In genomic region chr16:79146-80054, GRCh38 we compare ENCODE assay signal across 8 cellular contexts. TPM values are rescaled to one million over a fixed set of nuclear protein-coding genes. Genes with fewer than 3 reads are reported as not detected.
DNase-seq lines count a peak whose midpoint lies in the region; ATAC-seq and TF ChIP-seq lines count a peak whose summit lies in the region.

No MANE protein-coding gene starts in this region.

- H3K36me3 ChIP-seq in liver (ENCODE audit: control insufficient read depth in 4 of 4, insufficient read depth in 3 of 4, low read depth in 1 of 4, low read length in 3 of 4) (peaks cover 0 to 17% (median under 1%) of the 10 kb centered on the region in 4 donors), tibial nerve (peaks cover 0 to 38% (median 0%) of the 10 kb centered on the region in 3 donors)

- peaks cover 5% of the 10 kb centered on the region for H3K27me3 Mint-ChIP-seq in activated T-cell treated with anti-CD3 and anti-CD28 coated beads, Interleukin-2, amount 50 U/mL, for 4 hours (ENCODE audit: low read depth)
- H3K27me3 Mint-ChIP-seq in activated naive CD8-positive, alpha-beta T cell, result peaks cover 2% of the 10 kb centered on the region

- no peak for TF ChIP-seq RAD21 in liver (IDR thresholded peaks at IDR 0.05)

- H3K27ac ChIP-seq in liver (ENCODE audit: low read depth in 1 of 2, low read length in 2 of 2) (peak overlapping the region in 1 of 2 donors; percentile 75), tibial nerve (peak overlapping the region; percentile 91 to 99 (median 92))

- peak overlapping the region; percentile 86 for H3K4me3 Mint-ChIP-seq in activated T-cell treated with anti-CD3 and anti-CD28 coated beads, Interleukin-2, amount 50 U/mL, for 4 hours
- H3K4me3 Mint-ChIP-seq in activated naive CD8-positive, alpha-beta T cell, result peak overlapping the region; percentile 90

- no peaks in the 10 kb centered on the region for H3K9me3 Mint-ChIP-seq in activated T-cell treated with anti-CD3 and anti-CD28 coated beads, Interleukin-2, amount 50 U/mL, for 4 hours
- no peaks in the 10 kb centered on the region for H3K9me3 Mint-ChIP-seq in activated naive CD8-positive, alpha-beta T cell (ENCODE audit: low read depth)

- no peak for ATAC-seq in activated T-cell treated with anti-CD3 and anti-CD28 coated beads, Interleukin-2, amount 50 U/mL, for 4 hours

- H3K9ac ChIP-seq in liver (ENCODE audit: low read depth in 1 of 2, low read length in 2 of 2), result peak overlapping the region in 1 of 2 donors; percentile 92

- H3K4me3 ChIP-seq in liver (ENCODE audit: low read depth in 1 of 3, low read length in 3 of 3) (peak overlapping the region; percentile 62 to 93 (median 90)), tibial nerve (peak overlapping the region in 1 of 4 donors; percentile 87)

- H3K4me1 Mint-ChIP-seq in activated T-cell treated with anti-CD3 and anti-CD28 coated beads, Interleukin-2, amount 50 U/mL, for 4 hours (ENCODE audit: low read depth), result peaks cover 38% of the 10 kb centered on the region
- peaks cover 33% of the 10 kb centered on the region for H3K4me1 Mint-ChIP-seq in activated naive CD8-positive, alpha-beta T cell (ENCODE audit: low read depth)

- H3K4me1 ChIP-seq in liver (ENCODE audit: control insufficient read depth in 4 of 4, insufficient read depth in 4 of 4, low read length in 3 of 4) (peaks cover 8 to 28% (median 16%) of the 10 kb centered on the region in 4 donors), tibial nerve (peaks cover 0 to 80% (median 54%) of the 10 kb centered on the region in 4 donors)

- peak overlapping the region; percentile 72 for H3K27ac Mint-ChIP-seq in activated naive CD8-positive, alpha-beta T cell

- no peak for TF ChIP-seq EP300 in tibial nerve (IDR thresholded peaks at IDR 0.05)

- WGBS in liver, result 85% methylated on average over 32 of the region's 32 CpGs
- WGBS in tibial nerve, 2 donors, result 64 to 69% methylated on average over 24 to 28 of the region's 32 CpGs

- H3K27me3 ChIP-seq in liver (ENCODE audit: control insufficient read depth in 4 of 4, insufficient read depth in 4 of 4, low read length in 3 of 4) (no peaks in the 10 kb centered on the region), tibial nerve (no peaks in the 10 kb centered on the region)

- H3K9me3 ChIP-seq in liver (ENCODE audit: control insufficient read depth in 4 of 4, low read length in 3 of 4) (no peaks in the 10 kb centered on the region), tibial nerve (no peaks in the 10 kb centered on the region)

- no peak for DNase-seq in activated T-cell treated with anti-CD3 and anti-CD28 coated beads, Interleukin-2, amount 50 U/mL, for 4 hours
- no peak for DNase-seq in activated T-cell treated with anti-CD3 and anti-CD28 coated beads, Interleukin-2, amount 50 U/mL, for 48 hours
- DNase-seq in tibial nerve (ENCODE audit: low spot score in 2 of 2), result no peak
- no peak for DNase-seq in amniotic stem cell (lab: John Stamatoyannopoulos, UW)
- DNase-seq in SKM-1 treated with dmso at 0.1 percent for 144 hours (lab: John Stamatoyannopoulos, UW; ENCODE audit: unreplicated experiment), result no peak
- no peak for DNase-seq in DMS79 (lab: John Stamatoyannopoulos, UW)

- TF ChIP-seq CTCF in liver (IDR thresholded peaks at IDR 0.05; ENCODE audit: low read depth, low read length, missing input control) (no peak), tibial nerve (IDR thresholded peaks at IDR 0.05) (no peak)

- TF ChIP-seq POLR2A in tibial nerve (IDR thresholded peaks at IDR 0.05), result no peak

- H3K36me3 Mint-ChIP-seq in activated T-cell treated with anti-CD3 and anti-CD28 coated beads, Interleukin-2, amount 50 U/mL, for 4 hours (ENCODE audit: insufficient read depth), result peaks cover 5% of the 10 kb centered on the region
- peaks cover 2% of the 10 kb centered on the region for H3K36me3 Mint-ChIP-seq in activated naive CD8-positive, alpha-beta T cell

TF ChIP-seq in liver, 16 proteins besides CTCF, POLR2A, EP300 and RAD21:
- TF ChIP-seq HNF4G (IDR thresholded peaks at IDR 0.05) (no peak), HNF4A (conservative IDR thresholded peaks at IDR 0.05) (no peak), JUND (IDR thresholded peaks at IDR 0.05) (no peak), ATF3 (IDR thresholded peaks at IDR 0.05) (no peak), MAX (IDR thresholded peaks at IDR 0.05) (no peak), GABPA (IDR thresholded peaks at IDR 0.05 in 1 of 2, conservative IDR thresholded peaks at IDR 0.05 in 1 of 2) (no peak), TAF1 (conservative IDR thresholded peaks at IDR 0.05) (no peak), REST (IDR thresholded peaks at IDR 0.05) (no peak), ZBTB33 (IDR thresholded peaks at IDR 0.05) (no peak), FOXA2 (IDR thresholded peaks at IDR 0.05) (no peak), NR2F2 (IDR thresholded peaks at IDR 0.05) (no peak), YY1 (IDR thresholded peaks at IDR 0.05) (no peak), EGR1 (IDR thresholded peaks at IDR 0.05; ENCODE audit: low read depth in 2 of 2) (no peak), SP1 (IDR thresholded peaks at IDR 0.05) (no peak), FOXA1 (IDR thresholded peaks at IDR 0.05) (no peak), RXRA (IDR thresholded peaks at IDR 0.05) (no peak)
TF ChIP-seq in liver: peak in this region for 0.

RNA-seq across cellular contexts. Expression of gene MPG, which starts 1.4 kb away (rescaled TPM):
- total RNA-seq in activated T-cell treated with anti-CD3 and anti-CD28 coated beads, Interleukin-2, amount 50 U/mL, for 4 hours, result 10 to 100 TPM; 32.7 to 39.8 (median 37.3) TPM
- total RNA-seq in liver, result 10 to 100 TPM; 25.4 to 84.1 TPM
- 10 to 100 TPM; 33.8 to 41.3 TPM for polyA plus RNA-seq in liver
- 100 to 1,000 TPM in 2 of 4 donors, 10 to 100 TPM in 2; 74.3 to 190 (median 115) TPM for total RNA-seq in tibial nerve

RNA-seq across cellular contexts. Expression of gene RHBDF1, which starts 7.0 kb away (rescaled TPM):
- under 1 TPM; 0.46 to 0.73 (median 0.63) TPM for total RNA-seq in activated T-cell treated with anti-CD3 and anti-CD28 coated beads, Interleukin-2, amount 50 U/mL, for 4 hours
- 1 to 10 TPM; 2.1 to 6.2 TPM for total RNA-seq in liver
- 1 to 10 TPM; 1.8 to 4.9 TPM for polyA plus RNA-seq in liver
- total RNA-seq in tibial nerve, result 100 to 1,000 TPM in 3 of 4 donors, 10 to 100 TPM in 1; 92.7 to 157 (median 137) TPM

RNA-seq across cellular contexts. Expression of gene SNRNP25, which starts 25.8 kb away (rescaled TPM):
- 10 to 100 TPM; 49.5 to 69.4 (median 66.1) TPM for total RNA-seq in activated T-cell treated with anti-CD3 and anti-CD28 coated beads, Interleukin-2, amount 50 U/mL, for 4 hours
- 10 to 100 TPM; 15.1 to 17.3 TPM for total RNA-seq in liver
- polyA plus RNA-seq in liver, result 10 to 100 TPM; 18.1 to 22.2 TPM
- 10 to 100 TPM in 3 of 4 donors, 1 to 10 TPM in 1; 9.3 to 21.6 (median 15.7) TPM for total RNA-seq in tibial nerve

RNA-seq across cellular contexts. Expression of gene POLR3K, which starts 26.0 kb away (rescaled TPM):
- 10 to 100 TPM; 80.8 to 89.5 (median 87.9) TPM for total RNA-seq in activated T-cell treated with anti-CD3 and anti-CD28 coated beads, Interleukin-2, amount 50 U/mL, for 4 hours
- total RNA-seq in liver (1 to 10 TPM; 2.8 to 8.3 TPM), tibial nerve (1 to 10 TPM in 3 of 4 donors, under 1 TPM in 1; 0.66 to 8.6 (median 3.1) TPM)
- polyA plus RNA-seq in liver, result 1 to 10 TPM; 6.5 to 9.8 TPM

RNA-seq across cellular contexts. Expression of gene NPRL3, which starts 59.1 kb away (rescaled TPM):
- total RNA-seq in activated T-cell treated with anti-CD3 and anti-CD28 coated beads, Interleukin-2, amount 50 U/mL, for 4 hours, result 10 to 100 TPM; 48.1 to 60.0 (median 55.9) TPM
- total RNA-seq in liver (10 to 100 TPM in 1 of 2 donors, 1 to 10 TPM in 1; 9.7 to 35.9 TPM), tibial nerve (10 to 100 TPM; 32.1 to 40.8 (median 36.7) TPM)
- polyA plus RNA-seq in liver, result 10 to 100 TPM in 1 of 2 donors, 1 to 10 TPM in 1; 5.3 to 10.3 TPM

Comparison
In these comparisons a context has a peak if more than half of its experiments do, and no peak if none do; other contexts are left out.
1. RNA of gene RHBDF1, which starts 7.0 kb away (total RNA-seq): 92.7 to 157 TPM in tibial nerve; 2.1 to 6.2 TPM in liver and 0.46 to 0.73 TPM in activated T-cell treated with anti-CD3 and anti-CD28 coated beads, Interleukin-2, amount 50 U/mL, for 4 hours; every median in the first group is over 10 times any median in the second.